In genomic region chr2:170101789-170102188, GRCh38 we compare ENCODE assay signal across 2 cellular contexts.
TF ChIP-seq lines count a peak whose summit lies in the region.

No MANE protein-coding gene starts in this region.

TF ChIP-seq in SK-N-SH, 30 proteins besides CTCF, POLR2A, EP300 and RAD21 (continued from another document):
- TF ChIP-seq SMC3 (IDR thresholded peaks at IDR 0.05; ENCODE audit: low read depth, low read length) = no peak
- no peak for TF ChIP-seq MXI1 (IDR thresholded peaks at IDR 0.05; ENCODE audit: low read depth, low read length)
- no peak for TF ChIP-seq POLR2AphosphoS5 (IDR thresholded peaks at IDR 0.05; ENCODE audit: low read depth, low read length)
- no peak for TF ChIP-seq FOXJ3 (CRISPR knock-in tag; IDR thresholded peaks at IDR 0.05)
- TF ChIP-seq FOSL2 (IDR thresholded peaks at IDR 0.05; ENCODE audit: borderline replicate concordance, low read depth) = no peak

TF ChIP-seq in SK-N-SH treated with all-trans-retinoic acid at 6 μM for 48 hours, 23 proteins besides CTCF, POLR2A, EP300 and RAD21 (continued from another document):
- no peak for TF ChIP-seq TSHZ2 (CRISPR knock-in tag; IDR thresholded peaks at IDR 0.05)
- TF ChIP-seq ESRRG (CRISPR knock-in tag; IDR thresholded peaks at IDR 0.05) = no peak
- TF ChIP-seq SNAI2 (CRISPR knock-in tag; IDR thresholded peaks at IDR 0.05) = no peak
- TF ChIP-seq TOX (CRISPR knock-in tag; IDR thresholded peaks at IDR 0.05; ENCODE audit: borderline replicate concordance) = no peak
- no peak for TF ChIP-seq RARB (CRISPR knock-in tag; IDR thresholded peaks at IDR 0.05)
TF ChIP-seq in SK-N-SH treated with all-trans-retinoic acid at 6 μM for 48 hours: peak in this region for 0.
